ENCODE assay signal across 16 cellular contexts in the genomic region with DNA sequence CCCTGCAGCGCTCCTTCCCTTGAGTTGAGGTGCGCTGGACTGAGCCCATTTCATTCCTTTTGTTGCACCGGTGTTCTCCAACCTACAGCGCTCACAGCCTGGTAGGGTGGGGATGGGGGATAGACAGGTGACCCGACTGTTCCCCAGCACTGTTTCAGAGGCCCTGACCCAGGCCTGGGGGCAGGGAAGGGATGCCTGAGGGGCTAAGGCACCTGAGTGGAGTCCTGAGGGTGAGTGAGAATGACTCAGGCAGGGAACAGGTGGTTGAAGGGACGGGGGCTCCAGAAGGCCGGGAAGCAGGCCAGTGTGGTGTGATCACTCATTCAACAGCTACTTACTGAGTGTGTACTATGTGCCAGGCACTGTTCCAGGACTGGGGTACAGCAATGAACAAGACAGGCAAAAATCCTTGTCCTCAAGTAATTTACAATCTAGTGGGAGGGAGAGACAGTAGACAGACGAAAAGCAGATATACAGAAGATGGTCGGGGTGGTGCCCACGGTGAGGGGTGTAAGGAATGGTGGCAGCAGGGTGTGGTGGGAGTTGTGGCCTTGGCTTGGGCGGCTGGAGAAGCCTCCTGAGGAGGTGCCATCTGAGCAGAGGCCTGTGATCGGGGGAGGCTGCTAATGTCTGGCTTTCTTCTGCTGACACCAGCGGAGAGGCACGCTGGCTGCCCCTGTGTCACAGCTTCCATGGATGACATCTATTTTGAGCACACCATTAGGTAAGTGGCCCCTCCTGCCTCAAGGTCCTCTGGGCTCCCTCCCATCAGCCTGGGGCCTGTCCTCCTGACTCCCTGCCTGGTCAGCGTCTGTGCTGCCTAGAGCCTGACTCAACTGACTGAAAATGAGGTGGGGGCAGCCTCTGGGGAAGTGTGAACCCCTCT. TPM values are rescaled to one million over a fixed set of nuclear protein-coding genes. Genes with fewer than 3 reads are reported as not detected.
"Had no signal": no experiment of that assay in that cellular context is flagged by ENCODE, and none has a peak within 500 bp of the region (broad histone marks: within the 10 kb centered on the region; RNA-seq: fewer than 3 reads in every experiment).

No MANE protein-coding gene starts in this region.

- H3K27ac ChIP-seq: ascending aorta, thyroid gland, vagina had no signal

- H3K36me3 ChIP-seq: thyroid gland, vagina had no signal

- H3K9me3 ChIP-seq: ascending aorta, thyroid gland, vagina had no signal

- DNase-seq: activated CD4-positive, alpha-beta memory T cell treated with anti-CD3 and anti-CD28 coated beads, Interleukin-2, amount 10 ng/mL, durations not matched to agents 7 days and 5 days; activated CD8-positive, alpha-beta memory T cell treated with anti-CD3 and anti-CD28 coated beads, Interleukin-2, amount 50 U/mL, for 4 hours; central memory CD4-positive, alpha-beta T cell; cortex of kidney; effector CD8-positive, alpha-beta T cell; occipital lobe; stimulated activated CD4-positive, alpha-beta T cell treated with anti-CD3 and anti-CD28 coated beads, Interleukin-15, amount 100 ng/mL, for 24 hours; stimulated activated CD4-positive, alpha-beta T cell treated with anti-CD3 and anti-CD28 coated beads, Interleukin-4, amount 100 ng/mL, for 4 hours; T1000; thyroid gland had no signal

- H3K27me3 ChIP-seq: ascending aorta, thyroid gland, vagina had no signal

- H3K4me3 ChIP-seq: ascending aorta, thyroid gland, vagina had no signal

RNA-seq across cellular contexts. Expression of a gene that starts 37.9 kb away (rescaled TPM):
- total RNA-seq: activated CD4-positive, alpha-beta memory T cell treated with anti-CD3 and anti-CD28 coated beads, Interleukin-2, amount 10 ng/mL, durations not matched to agents 7 days and 5 days; ascending aorta; fibroblast of lung; frontal cortex; occipital lobe; pulmonary artery endothelial cell; thyroid gland; vagina had no signal
- polyA plus RNA-seq: fibroblast of lung had no signal

RNA-seq across cellular contexts. Expression of a gene that starts 56.2 kb away (rescaled TPM):
- total RNA-seq: pulmonary artery endothelial cell had no signal
- polyA plus RNA-seq: keratinocyte had no signal
